Comparison of ENCODE assay signal across 8 cellular contexts in genomic region chr16:81625544-81626152, GRCh38.
DNase-seq lines count a peak whose midpoint lies in the region; ATAC-seq and TF ChIP-seq lines count a peak whose summit lies in the region.

No MANE protein-coding gene starts in this region.

- intact Hi-C loops in adrenal gland (cut with DNase I) = no loop called here
- intact Hi-C loops in aorta (cut with DNase I) = loop anchor here in 1 of 2 donors (10.0 kb wide), 1 partner anchor 99 kb away; no protein-coding TSS in a partner anchor

- peaks cover 0 to 4% of the 10 kb centered on the region in 2 donors for H3K36me3 ChIP-seq in adrenal gland (replicated peaks in 1 of 2)
- H3K36me3 ChIP-seq in aorta (ENCODE audit: control insufficient read depth in 1 of 2, insufficient read depth in 2 of 2, low read length in 1 of 2) = no peaks in the 10 kb centered on the region

- no peak for TF ChIP-seq POLR2A in adrenal gland (IDR thresholded peaks at IDR 0.05)

- no peak for TF ChIP-seq CTCF in adrenal gland (IDR thresholded peaks at IDR 0.05)

- peak overlapping the region in 4 of 5 donors; percentile 45 to 92 (median 82) for H3K27ac ChIP-seq in adrenal gland
- no peak overlapping the region for H3K27ac ChIP-seq in aorta (ENCODE audit: low read depth in 1 of 2, low read length in 2 of 2)

- H3K4me1 ChIP-seq in adrenal gland (replicated peaks in 1 of 2) (peaks cover 13 to 19% of the 10 kb centered on the region in 2 donors), aorta (ENCODE audit: control insufficient read depth in 1 of 2, insufficient read depth in 2 of 2, low read length in 2 of 2) (no peaks in the 10 kb centered on the region)

- H3K27me3 ChIP-seq in adrenal gland (no peaks in the 10 kb centered on the region), aorta (ENCODE audit: control insufficient read depth in 1 of 2, insufficient read depth in 2 of 2, low read length in 1 of 2) (no peaks in the 10 kb centered on the region)

- 42 to 70% (median 51%) methylated on average over 3 to 9 of the region's 9 CpGs for WGBS in adrenal gland, 4 donors
- WGBS in aorta, 2 donors = 26 to 37% methylated on average over 9 of the region's 9 CpGs

- H3K4me3 ChIP-seq in adrenal gland (no peak overlapping the region), aorta (ENCODE audit: low read length in 2 of 2) (no peak overlapping the region)

- DNase-seq in stimulated activated CD4-positive, alpha-beta T cell treated with anti-CD3 and anti-CD28 coated beads, Interleukin-1b, Interleukin-23, amount 100 ng/mL, for 48 hours = peak; percentile 33
- DNase-seq in stimulated activated CD4-positive, alpha-beta T cell treated with anti-CD3 and anti-CD28 coated beads, Interleukin-12 subunit alpha, Interleukin-12 subunit beta, amount 100 ng/mL, for 4 hours = no peak
- DNase-seq in adrenal gland = peak; percentile 90 to 97 (median 95)
- DNase-seq in left lobe of liver (ENCODE audit: low spot score) = peak; percentile 78
- DNase-seq in aorta = peak; percentile 83 to 88
- DNase-seq in NCI-H2196 (lab: John Stamatoyannopoulos, UW; ENCODE audit: unreplicated experiment) = no peak
- no peak for DNase-seq in COLO668 (lab: John Stamatoyannopoulos, UW; ENCODE audit: unreplicated experiment)
- DNase-seq in central memory CD4-positive, alpha-beta T cell = no peak

- ATAC-seq in left lobe of liver (peak; percentile 84), aorta (ENCODE audit: low FRiP score) (peak; percentile 78)

- H3K9me3 ChIP-seq in adrenal gland (replicated peaks in 1 of 3) (no peaks in the 10 kb centered on the region), aorta (ENCODE audit: control insufficient read depth, low read length) (no peaks in the 10 kb centered on the region)

Comparison
In these comparisons a context has a peak if more than half of its experiments do, and no peak if none do; other contexts are left out.
1. DNase-seq: peak in stimulated activated CD4-positive, alpha-beta T cell treated with anti-CD3 and anti-CD28 coated beads, Interleukin-1b, Interleukin-23, amount 100 ng/mL, for 48 hours (single experiment), adrenal gland (7 of 7), left lobe of liver (single experiment) and aorta (2 of 2); none in stimulated activated CD4-positive, alpha-beta T cell treated with anti-CD3 and anti-CD28 coated beads, Interleukin-12 subunit alpha, Interleukin-12 subunit beta, amount 100 ng/mL, for 4 hours (single experiment), NCI-H2196 (single experiment), COLO668 (single experiment) and central memory CD4-positive, alpha-beta T cell (single experiment).
2. H3K27ac ChIP-seq: peak in adrenal gland (4 of 5); none in aorta (0 of 2).